In genomic region chr3:14391033-14391432, GRCh38 we compare ENCODE assay signal across 11 cellular contexts. TPM values are rescaled to one million over a fixed set of nuclear protein-coding genes. Genes with fewer than 3 reads are reported as not detected.
DNase-seq lines count a peak whose midpoint lies in the region; ATAC-seq and TF ChIP-seq lines count a peak whose summit lies in the region.
"Had no signal": no experiment of that assay in that cellular context is flagged by ENCODE, and none has a peak within 500 bp of the region (broad histone marks: within the 10 kb centered on the region; RNA-seq: fewer than 3 reads in every experiment).

No MANE protein-coding gene starts in this region.

- no peaks in the 10 kb centered on the region for H3K9me3 ChIP-seq in right atrium auricular region
- H3K9me3 ChIP-seq in adipocyte (ENCODE audit: control insufficient read depth, low read length) = no peaks in the 10 kb centered on the region
- H3K9me3 ChIP-seq in vagina = no peaks in the 10 kb centered on the region

- H3K36me3 Mint-ChIP-seq in activated T-helper 2 cell treated with anti-CD3 and anti-CD28 coated beads, Interferon-gamma antibody, Interleukin-2, Interleukin-4, amounts not matched to agents 10 μg/mL and 5 μg/mL and 100 μg/mL, durations not matched to agents 14 hours and 24 hours and 36 hours (ENCODE audit: low read depth) = no peaks in the 10 kb centered on the region
- no peaks in the 10 kb centered on the region for H3K36me3 Mint-ChIP-seq in T-helper 2 cell treated with Interferon-gamma antibody and Interleukin-4, amounts not matched to agents 5 μg/mL and 100 μg/mL, for 36 hours (ENCODE audit: low read depth)

- DNase-seq in Right ventricle myocardium inferior (ENCODE audit: missing footprints) (no peak), right atrium auricular region (ENCODE audit: low spot score) (no peak), adipocyte (ENCODE audit: low read depth) (peak; percentile 95), left colon (no peak), vagina (ENCODE audit: extremely low spot score in 2 of 2) (no peak), SW 1271 (lab: John Stamatoyannopoulos, UW) (no peak)
- no peak for DNase-seq in activated T-helper 2 cell treated with anti-CD3 and anti-CD28 coated beads, Interferon-gamma antibody, Interleukin-2, Interleukin-4, amounts not matched to agents 10 μg/mL and 5 μg/mL and 100 μg/mL, durations not matched to agents 14 hours and 24 hours and 36 hours (ENCODE audit: low spot score)
- no peak for DNase-seq in T-helper 2 cell treated with Interferon-gamma antibody and Interleukin-4, amounts not matched to agents 5 μg/mL and 100 μg/mL, for 36 hours (ENCODE audit: low spot score)
- DNase-seq: glutamatergic neuron; NCI-H1105 treated with DMSO at 0.1 percent for 48 hours; stimulated activated CD4-positive, alpha-beta T cell treated with anti-CD3 and anti-CD28 coated beads, Interleukin-1b, Interleukin-23, amount 100 ng/mL, for 48 hours had no signal

- no peaks in the 10 kb centered on the region for H3K9me3 Mint-ChIP-seq in activated T-helper 2 cell treated with anti-CD3 and anti-CD28 coated beads, Interferon-gamma antibody, Interleukin-2, Interleukin-4, amounts not matched to agents 10 μg/mL and 5 μg/mL and 100 μg/mL, durations not matched to agents 14 hours and 24 hours and 36 hours
- H3K9me3 Mint-ChIP-seq in T-helper 2 cell treated with Interferon-gamma antibody and Interleukin-4, amounts not matched to agents 5 μg/mL and 100 μg/mL, for 36 hours = no peaks in the 10 kb centered on the region

- peaks cover 17% of the 10 kb centered on the region for H3K27me3 Mint-ChIP-seq in activated T-helper 2 cell treated with anti-CD3 and anti-CD28 coated beads, Interferon-gamma antibody, Interleukin-2, Interleukin-4, amounts not matched to agents 10 μg/mL and 5 μg/mL and 100 μg/mL, durations not matched to agents 14 hours and 24 hours and 36 hours (ENCODE audit: low read depth)
- peaks cover 26% of the 10 kb centered on the region for H3K27me3 Mint-ChIP-seq in T-helper 2 cell treated with Interferon-gamma antibody and Interleukin-4, amounts not matched to agents 5 μg/mL and 100 μg/mL, for 36 hours (ENCODE audit: low read depth)

- intact Hi-C loops in Right ventricle myocardium inferior (cut with DNase I) (no loop called here), left colon (cut with DNase I, micrococcal nuclease) (no loop called here), vagina (cut with DNase I) (no loop called here)
- intact Hi-C loops in activated T-helper 2 cell treated with anti-CD3 and anti-CD28 coated beads, Interferon-gamma antibody, Interleukin-2, Interleukin-4, amounts not matched to agents 10 μg/mL and 5 μg/mL and 100 μg/mL, durations not matched to agents 14 hours and 24 hours and 36 hours (cut with micrococcal nuclease) = no loop called here

- H3K36me3 ChIP-seq in right atrium auricular region (no peaks in the 10 kb centered on the region), adipocyte (ENCODE audit: control insufficient read depth, insufficient read depth, low read length, severe bottlenecking) (no peaks in the 10 kb centered on the region), vagina (no peaks in the 10 kb centered on the region)

- H3K4me3 Mint-ChIP-seq in activated T-helper 2 cell treated with anti-CD3 and anti-CD28 coated beads, Interferon-gamma antibody, Interleukin-2, Interleukin-4, amounts not matched to agents 10 μg/mL and 5 μg/mL and 100 μg/mL, durations not matched to agents 14 hours and 24 hours and 36 hours (ENCODE audit: low read depth) = no peak overlapping the region
- H3K4me3 Mint-ChIP-seq in T-helper 2 cell treated with Interferon-gamma antibody and Interleukin-4, amounts not matched to agents 5 μg/mL and 100 μg/mL, for 36 hours = no peak overlapping the region

- H3K4me1 ChIP-seq in right atrium auricular region (peaks cover 0 to 24% of the 10 kb centered on the region in 2 donors), adipocyte (ENCODE audit: control insufficient read depth, insufficient read depth, low read length) (peaks cover 9% of the 10 kb centered on the region), vagina (peaks cover 25% of the 10 kb centered on the region)

- TF ChIP-seq POLR2A in vagina (IDR thresholded peaks at IDR 0.05) = no peak

- no peak overlapping the region for H3K27ac Mint-ChIP-seq in activated T-helper 2 cell treated with anti-CD3 and anti-CD28 coated beads, Interferon-gamma antibody, Interleukin-2, Interleukin-4, amounts not matched to agents 10 μg/mL and 5 μg/mL and 100 μg/mL, durations not matched to agents 14 hours and 24 hours and 36 hours
- no peak overlapping the region for H3K27ac Mint-ChIP-seq in T-helper 2 cell treated with Interferon-gamma antibody and Interleukin-4, amounts not matched to agents 5 μg/mL and 100 μg/mL, for 36 hours

- TF ChIP-seq CTCF in right atrium auricular region (IDR thresholded peaks at IDR 0.05) (no peak), vagina (IDR thresholded peaks at IDR 0.05) (no peak)

- ATAC-seq in Right ventricle myocardium inferior (peak; percentile 85), left colon (peak; percentile 54)

- H3K9ac ChIP-seq in adipocyte (ENCODE audit: low read length) = no peak overlapping the region

- H3K27me3 ChIP-seq in right atrium auricular region (no peaks in the 10 kb centered on the region), adipocyte (replicated peaks; ENCODE audit: control insufficient read depth, insufficient read depth, low read length) (peaks cover 10% of the 10 kb centered on the region), vagina (no peaks in the 10 kb centered on the region)

- no peak overlapping the region for H3K27ac ChIP-seq in right atrium auricular region
- H3K27ac ChIP-seq in vagina = peak overlapping the region; percentile 46

- H3K4me1 Mint-ChIP-seq in activated T-helper 2 cell treated with anti-CD3 and anti-CD28 coated beads, Interferon-gamma antibody, Interleukin-2, Interleukin-4, amounts not matched to agents 10 μg/mL and 5 μg/mL and 100 μg/mL, durations not matched to agents 14 hours and 24 hours and 36 hours (ENCODE audit: low read depth) = no peaks in the 10 kb centered on the region
- H3K4me1 Mint-ChIP-seq in T-helper 2 cell treated with Interferon-gamma antibody and Interleukin-4, amounts not matched to agents 5 μg/mL and 100 μg/mL, for 36 hours (ENCODE audit: low read depth) = no peaks in the 10 kb centered on the region

- no peak overlapping the region for H3K4me3 ChIP-seq in right atrium auricular region
- H3K4me3 ChIP-seq in adipocyte (ENCODE audit: low read length) = no peak overlapping the region
- no peak overlapping the region for H3K4me3 ChIP-seq in vagina

RNA-seq across cellular contexts. Expression of gene SLC6A6, which starts 11.4 kb away (rescaled TPM):
- total RNA-seq in Right ventricle myocardium inferior (14.3 TPM), right atrium auricular region (10 to 100 TPM; 81.5 to 85.9 TPM), left colon (1 to 10 TPM; 6.7 to 8.3 TPM), vagina (30.7 TPM)
- 55.1 and 55.8 TPM in 2 replicates for total RNA-seq in activated T-helper 2 cell treated with anti-CD3 and anti-CD28 coated beads, Interferon-gamma antibody, Interleukin-2, Interleukin-4, amounts not matched to agents 10 μg/mL and 5 μg/mL and 100 μg/mL, durations not matched to agents 14 hours and 24 hours and 36 hours
